8 cellular contexts compared by ENCODE assay signal in the genomic region with DNA sequence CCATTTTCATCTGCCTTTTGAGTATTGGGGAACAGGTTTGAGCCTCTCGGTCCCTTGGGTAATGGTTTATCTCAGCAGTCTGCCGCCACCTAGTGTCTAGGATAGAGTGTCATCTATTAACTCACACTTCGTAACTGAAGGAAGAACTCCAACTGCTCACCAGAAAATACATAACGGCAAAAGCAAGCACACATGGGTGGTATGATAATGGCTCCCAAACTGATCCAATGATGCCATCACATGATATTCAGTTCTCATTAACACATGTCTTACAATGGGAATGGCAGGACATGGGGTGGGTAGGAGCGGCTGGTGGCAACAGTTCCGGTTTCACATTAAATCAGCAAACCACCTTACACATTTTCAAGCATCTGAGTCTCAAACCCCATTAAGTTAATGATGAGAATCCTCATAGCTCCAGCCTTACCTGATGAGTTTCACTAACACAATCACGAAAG.
DNase-seq lines count a peak whose midpoint lies in the region; ATAC-seq and TF ChIP-seq lines count a peak whose summit lies in the region.

No MANE protein-coding gene starts in this region.

- H3K4me3 ChIP-seq in choroid plexus epithelial cell (ENCODE audit: low read depth, low read length) (no peak overlapping the region), lung (no peak overlapping the region)

- peak; percentile 4 for DNase-seq in activated CD8-positive, alpha-beta memory T cell treated with anti-CD3 and anti-CD28 coated beads, Interleukin-2, amount 50 U/mL, for 1 hour (ENCODE audit: extremely low read depth)
- DNase-seq in activated CD8-positive, alpha-beta memory T cell treated with anti-CD3 and anti-CD28 coated beads, Interleukin-2, amount 50 U/mL, for 4 hours = no peak
- DNase-seq in NCI-H1105 (lab: John Stamatoyannopoulos, UW) = peak; percentile 57
- peak; percentile 71 for DNase-seq in SW480 (ENCODE audit: low spot score)
- peak; percentile 83 for DNase-seq in choroid plexus epithelial cell (ENCODE audit: low read depth)
- peak; percentile 59 for DNase-seq in lung (ENCODE audit: low spot score)
- DNase-seq in stimulated activated naive CD4-positive, alpha-beta T cell treated with Interleukin-2 at 50 U/mL for 16 hours (lab: John Stamatoyannopoulos, UW) = peak; percentile 10

- TF ChIP-seq CTCF in choroid plexus epithelial cell (conservative IDR thresholded peaks at IDR 0.05; ENCODE audit: low read depth, low read length) (peak; percentile 86), lung (IDR thresholded peaks at IDR 0.05; ENCODE audit: control extremely low read depth, extremely low read depth) (peak; percentile 61)

- H3K9me3 ChIP-seq in lung (ENCODE audit: control insufficient read depth in 2 of 2, insufficient read depth in 1 of 2, low read length in 1 of 2) = no peaks in the 10 kb centered on the region

- ATAC-seq in HG02571 (IDR thresholded peaks at IDR 0.05; ENCODE audit: unreplicated experiment) = peak; percentile 41
- peak; percentile 54 for ATAC-seq in lung (ENCODE audit: insufficient read depth, low FRiP score)

- 43 to 47% methylated on average over 7 of the region's 7 CpGs for WGBS in lung, 2 donors

- peaks cover 0 to 3% of the 10 kb centered on the region in 2 donors for H3K4me1 ChIP-seq in lung (ENCODE audit: control insufficient read depth in 2 of 2, insufficient read depth in 2 of 2, low read length in 2 of 2)

- H3K27ac ChIP-seq in lung (ENCODE audit: low read depth in 1 of 2, low read length in 1 of 2) = no peak overlapping the region

- H3K36me3 ChIP-seq in lung (ENCODE audit: control insufficient read depth in 2 of 2, insufficient read depth in 2 of 2, low read length in 2 of 2) = no peaks in the 10 kb centered on the region

- no peaks in the 10 kb centered on the region for H3K27me3 ChIP-seq in lung (ENCODE audit: control insufficient read depth, insufficient read depth)
